In the genomic region with DNA sequence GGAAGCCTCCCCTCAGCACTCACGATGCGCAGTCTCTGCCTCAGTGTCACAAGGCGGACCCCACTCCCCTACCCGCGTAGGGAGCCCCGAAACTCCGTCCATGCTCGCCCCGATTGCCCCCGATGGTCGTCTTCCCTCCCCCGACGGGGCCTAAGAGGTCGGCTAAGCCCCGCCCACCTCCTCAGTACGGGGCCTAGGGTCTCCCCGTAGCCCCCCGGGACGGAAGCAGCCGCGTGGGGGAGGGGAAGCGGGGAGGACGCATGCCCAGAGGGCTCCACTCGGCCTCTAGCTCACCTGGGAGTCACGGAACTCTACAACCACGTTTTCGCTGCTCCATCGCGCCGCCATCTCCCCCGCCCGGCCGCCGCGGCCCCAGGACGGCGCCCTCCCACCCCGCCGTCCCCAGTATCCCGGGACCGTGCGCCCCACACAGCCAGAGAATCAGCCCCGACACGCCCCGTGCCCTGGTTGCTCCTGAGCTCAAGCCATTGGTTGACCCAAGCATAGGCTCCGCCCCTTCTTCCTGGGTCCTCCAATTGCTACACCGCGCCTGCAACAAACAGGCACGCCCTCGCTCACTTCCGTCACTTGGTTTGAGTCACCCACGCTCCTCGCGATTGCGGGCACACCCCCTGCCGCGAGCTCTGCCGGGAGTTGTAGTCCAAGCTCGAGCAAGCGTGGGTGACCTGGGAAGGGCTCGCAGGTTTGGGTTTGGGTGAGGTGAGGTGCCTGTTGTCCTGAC, we compare ENCODE assay signal across 1 cellular context.
A peak's percentile ranks its signal among the peaks of the same experiment; 100 is the strongest.
TF ChIP-seq lines count a peak whose summit lies in the region.

A gene with protein sequence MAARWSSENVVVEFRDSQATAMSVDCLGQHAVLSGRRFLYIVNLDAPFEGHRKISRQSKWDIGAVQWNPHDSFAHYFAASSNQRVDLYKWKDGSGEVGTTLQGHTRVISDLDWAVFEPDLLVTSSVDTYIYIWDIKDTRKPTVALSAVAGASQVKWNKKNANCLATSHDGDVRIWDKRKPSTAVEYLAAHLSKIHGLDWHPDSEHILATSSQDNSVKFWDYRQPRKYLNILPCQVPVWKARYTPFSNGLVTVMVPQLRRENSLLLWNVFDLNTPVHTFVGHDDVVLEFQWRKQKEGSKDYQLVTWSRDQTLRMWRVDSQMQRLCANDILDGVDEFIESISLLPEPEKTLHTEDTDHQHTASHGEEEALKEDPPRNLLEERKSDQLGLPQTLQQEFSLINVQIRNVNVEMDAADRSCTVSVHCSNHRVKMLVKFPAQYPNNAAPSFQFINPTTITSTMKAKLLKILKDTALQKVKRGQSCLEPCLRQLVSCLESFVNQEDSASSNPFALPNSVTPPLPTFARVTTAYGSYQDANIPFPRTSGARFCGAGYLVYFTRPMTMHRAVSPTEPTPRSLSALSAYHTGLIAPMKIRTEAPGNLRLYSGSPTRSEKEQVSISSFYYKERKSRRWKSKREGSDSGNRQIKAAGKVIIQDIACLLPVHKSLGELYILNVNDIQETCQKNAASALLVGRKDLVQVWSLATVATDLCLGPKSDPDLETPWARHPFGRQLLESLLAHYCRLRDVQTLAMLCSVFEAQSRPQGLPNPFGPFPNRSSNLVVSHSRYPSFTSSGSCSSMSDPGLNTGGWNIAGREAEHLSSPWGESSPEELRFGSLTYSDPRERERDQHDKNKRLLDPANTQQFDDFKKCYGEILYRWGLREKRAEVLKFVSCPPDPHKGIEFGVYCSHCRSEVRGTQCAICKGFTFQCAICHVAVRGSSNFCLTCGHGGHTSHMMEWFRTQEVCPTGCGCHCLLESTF (minus strand): TSS at position 454 of the 742 bp plus-strand sequence. CDS start 106 bp downstream, at position 348.

TF ChIP-seq in K562, 482 proteins besides CTCF, POLR2A, EP300 and RAD21 (continues in another document):
- TF ChIP-seq ZBTB40 (IDR thresholded peaks at IDR 0.05) = peak; percentile 60
- no peak for TF ChIP-seq ZBTB40 (CRISPR knock-in tag; IDR thresholded peaks at IDR 0.05)
- TF ChIP-seq RBM34 (IDR thresholded peaks at IDR 0.05; ENCODE audit: borderline replicate concordance, insufficient read depth, low read length) = no peak
- TF ChIP-seq ZNF408 (CRISPR knock-in tag; IDR thresholded peaks at IDR 0.05; ENCODE audit: low read depth) = no peak
- TF ChIP-seq ZNF316 (IDR thresholded peaks at IDR 0.05) = peak; percentile 11; the same call in 1 of the 2 replicates
- TF ChIP-seq SMC3 (conservative IDR thresholded peaks at IDR 0.05; ENCODE audit: insufficient read depth, low read depth, low read length) = no peak
- TF ChIP-seq, protein P1, sequence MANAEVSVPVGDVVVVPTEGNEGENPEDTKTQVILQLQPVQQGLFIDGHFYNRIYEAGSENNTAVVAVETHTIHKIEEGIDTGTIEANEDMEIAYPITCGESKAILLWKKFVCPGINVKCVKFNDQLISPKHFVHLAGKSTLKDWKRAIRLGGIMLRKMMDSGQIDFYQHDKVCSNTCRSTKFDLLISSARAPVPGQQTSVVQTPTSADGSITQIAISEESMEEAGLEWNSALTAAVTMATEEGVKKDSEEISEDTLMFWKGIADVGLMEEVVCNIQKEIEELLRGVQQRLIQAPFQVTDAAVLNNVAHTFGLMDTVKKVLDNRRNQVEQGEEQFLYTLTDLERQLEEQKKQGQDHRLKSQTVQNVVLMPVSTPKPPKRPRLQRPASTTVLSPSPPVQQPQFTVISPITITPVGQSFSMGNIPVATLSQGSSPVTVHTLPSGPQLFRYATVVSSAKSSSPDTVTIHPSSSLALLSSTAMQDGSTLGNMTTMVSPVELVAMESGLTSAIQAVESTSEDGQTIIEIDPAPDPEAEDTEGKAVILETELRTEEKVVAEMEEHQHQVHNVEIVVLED (CRISPR knock-in tag; IDR thresholded peaks at IDR 0.05) = 0 out of 2 replicates have a peak, but pooled peaks have one; percentile 47
- 0 out of 2 replicates have a peak, but pooled peaks have one; percentile 49 for TF ChIP-seq PRMT5 (CRISPR knock-in tag; IDR thresholded peaks at IDR 0.05)
- TF ChIP-seq ZBED1 (IDR thresholded peaks at IDR 0.05) = no peak
- TF ChIP-seq ZNF143 (CRISPR knock-in tag; IDR thresholded peaks at IDR 0.05) = peak; percentile 94
- TF ChIP-seq, protein P2, sequence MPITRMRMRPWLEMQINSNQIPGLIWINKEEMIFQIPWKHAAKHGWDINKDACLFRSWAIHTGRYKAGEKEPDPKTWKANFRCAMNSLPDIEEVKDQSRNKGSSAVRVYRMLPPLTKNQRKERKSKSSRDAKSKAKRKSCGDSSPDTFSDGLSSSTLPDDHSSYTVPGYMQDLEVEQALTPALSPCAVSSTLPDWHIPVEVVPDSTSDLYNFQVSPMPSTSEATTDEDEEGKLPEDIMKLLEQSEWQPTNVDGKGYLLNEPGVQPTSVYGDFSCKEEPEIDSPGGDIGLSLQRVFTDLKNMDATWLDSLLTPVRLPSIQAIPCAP (CRISPR knock-in tag; IDR thresholded peaks at IDR 0.05; ENCODE audit: borderline replicate concordance) = no peak
- TF ChIP-seq USF1 (CRISPR knock-in tag; IDR thresholded peaks at IDR 0.05) = peak; percentile 65
- TF ChIP-seq CHD7 (IDR thresholded peaks at IDR 0.05; ENCODE audit: low read depth, low read length) = no peak
- TF ChIP-seq TCFL5 (CRISPR knock-in tag; conservative IDR thresholded peaks at IDR 0.05) = no peak
- TF ChIP-seq RCOR1 (IDR thresholded peaks at IDR 0.05; ENCODE audit: borderline replicate concordance in 1 of 2, low read depth in 2 of 2, low read length in 2 of 2) = no peak
- TF ChIP-seq HDAC6 (IDR thresholded peaks at IDR 0.05; ENCODE audit: low read depth, low read length) = no peak
- no peak for TF ChIP-seq NR2F6 (CRISPR knock-in tag; IDR thresholded peaks at IDR 0.05)
- no peak for TF ChIP-seq ZNF263 (CRISPR knock-in tag; IDR thresholded peaks at IDR 0.05; ENCODE audit: borderline replicate concordance)
- no peak for TF ChIP-seq ZNF830 (CRISPR knock-in tag; IDR thresholded peaks at IDR 0.05)
